ENCODE assay signal across 28 cellular contexts in genomic region chr16:5059386-5060072, GRCh38. TPM values are rescaled to one million over a fixed set of nuclear protein-coding genes. Genes with fewer than 3 reads are reported as not detected.
A peak's percentile ranks its signal among the peaks of the same experiment; 100 is the strongest.
DNase-seq lines count a peak whose midpoint lies in the region; ATAC-seq, FAIRE-seq and TF ChIP-seq lines count a peak whose summit lies in the region.
"Had no signal": no experiment of that assay in that cellular context is flagged by ENCODE, and none has a peak within 500 bp of the region (broad histone marks: within the 10 kb centered on the region; RNA-seq: fewer than 3 reads in every experiment).

No MANE protein-coding gene starts in this region.

- peak overlapping the region; percentile 79 for H3K9ac ChIP-seq in NT2/D1 (ENCODE audit: insufficient read length, low read depth)
- H3K9ac ChIP-seq: BLaER1, KMS-11 had no signal

- TF ChIP-seq CTCF in right atrium auricular region (IDR thresholded peaks at IDR 0.05): no peak
- TF ChIP-seq CTCF in spleen (IDR thresholded peaks at IDR 0.05 in 8 of 11, conservative IDR thresholded peaks at IDR 0.05 in 3 of 11): no peak

- TF ChIP-seq POLR2A in spleen (IDR thresholded peaks at IDR 0.05): no peak

- no peaks in the 10 kb centered on the region for H3K27me3 ChIP-seq in right atrium auricular region
- no peaks in the 10 kb centered on the region for H3K27me3 ChIP-seq in NT2/D1 (ENCODE audit: insufficient read depth, insufficient read length)
- no peaks in the 10 kb centered on the region for H3K27me3 ChIP-seq in spleen (replicated peaks in 1 of 7)
- H3K27me3 ChIP-seq: BLaER1 had no signal

- H3K27ac ChIP-seq in right atrium auricular region (no peak overlapping the region), spleen (peak overlapping the region in 1 of 8 donors; percentile 57)
- H3K27ac ChIP-seq: 22Rv1, BLaER1, KMS-11 had no signal

- 75 to 81% (median 79%) methylated on average over 6 of the region's 6 CpGs for WGBS in spleen, 5 donors

- H3K9me3 ChIP-seq in right atrium auricular region (no peaks in the 10 kb centered on the region), NT2/D1 (ENCODE audit: insufficient read depth, low read length) (no peaks in the 10 kb centered on the region), spleen (no peaks in the 10 kb centered on the region)
- H3K9me3 ChIP-seq: BLaER1, HAP-1 had no signal

- no peaks in the 10 kb centered on the region for H3K36me3 ChIP-seq in right atrium auricular region
- peaks cover 4% of the 10 kb centered on the region for H3K36me3 ChIP-seq in NT2/D1 (ENCODE audit: insufficient read depth, insufficient read length, low read length)
- no peaks in the 10 kb centered on the region for H3K36me3 ChIP-seq in spleen
- H3K36me3 ChIP-seq: BLaER1, HAP-1 had no signal

- intact Hi-C loops in Right ventricle myocardium superior (cut with DNase I): no loop called here
- intact Hi-C loops in spleen (cut with DNase I; ENCODE audit: low total_unique reads): no loop called here

- FAIRE-seq in RCC 7860 (lab: Jason Lieb, UNC): no peak
- FAIRE-seq: G401.6, GM18507 had no signal

- DNase-seq in Right ventricle myocardium superior (peak; percentile 10), right atrium auricular region (ENCODE audit: low spot score) (no peak), NT2/D1 (ENCODE audit: low read depth, low spot score) (peak; percentile 77), iPS-NIHi11 (ENCODE audit: low spot score) (peak; percentile 45), spleen (peak; percentile 20), RCC 7860 (ENCODE audit: low spot score) (no peak), kidney tubule cell (ENCODE audit: low spot score) (no peak)
- DNase-seq: ACHN; Calu3; CD8-positive, alpha-beta memory T cell; DMS153; IMR-90; NCI-H1105 treated with DMSO at 0.1 percent for 48 hours; NCI-H2029 treated with DMSO at 0.1 percent for 48 hours; NCI-H2171; NCI-H345; NCI-H524; NCI-H774; NK-92 treated with Interleukin-12 subunit alpha and Interleukin-12 subunit beta, amount 100 ng/mL, for 24 hours; OCI-M1; SHP77 had no signal

- no peaks in the 10 kb centered on the region for H3K4me1 ChIP-seq in right atrium auricular region
- peaks cover 18% of the 10 kb centered on the region for H3K4me1 ChIP-seq in NT2/D1 (ENCODE audit: insufficient read depth, insufficient read length)
- H3K4me1 ChIP-seq in spleen: peaks cover 0 to 17% (median 4%) of the 10 kb centered on the region in 6 donors
- H3K4me1 ChIP-seq: HAP-1 had no signal

- ATAC-seq in Right ventricle myocardium superior (ENCODE audit: poor library complexity) (no peak), GM18520 (IDR thresholded peaks at IDR 0.05; ENCODE audit: unreplicated experiment) (no peak)

- H3K4me3 ChIP-seq in right atrium auricular region (no peak overlapping the region), NT2/D1 (ENCODE audit: insufficient read length, low read depth) (no peak overlapping the region), spleen (no peak overlapping the region)
- H3K4me3 ChIP-seq: BLaER1, HAP-1 had no signal

RNA-seq across cellular contexts. Expression of gene C16orf89, which starts 6.2 kb away (rescaled TPM):
- 6.1 TPM for total RNA-seq in Right ventricle myocardium superior
- total RNA-seq in right atrium auricular region: 1 to 10 TPM; 5.2 to 5.4 TPM
- total RNA-seq in spleen: 1 to 10 TPM in 4 of 7 donors, under 1 TPM in 2, not detected in 1; 0.34 to 2.5 (median 1.5) TPM
- polyA plus RNA-seq in spleen: 1 to 10 TPM; 1.7 to 5.7 (median 4.0) TPM
- total RNA-seq: Calu3; CD8-positive, alpha-beta memory T cell had no signal
- polyA plus RNA-seq: CD8-positive, alpha-beta memory T cell had no signal

RNA-seq across cellular contexts. Expression of gene ALG1, which starts 12.1 kb away (rescaled TPM):
- total RNA-seq in Right ventricle myocardium superior (8.5 TPM), right atrium auricular region (10 to 100 TPM; 10.5 to 14.3 TPM), spleen (10 to 100 TPM; 18.4 to 46.2 (median 24.8) TPM)
- polyA plus RNA-seq in spleen: 10 to 100 TPM; 13.0 to 18.6 (median 17.0) TPM

RNA-seq across cellular contexts. Expression of gene NAGPA, which starts 25.8 kb away (rescaled TPM):
- 7.1 TPM for total RNA-seq in Right ventricle myocardium superior
- total RNA-seq in right atrium auricular region: 10 to 100 TPM in 1 of 2 donors, 1 to 10 TPM in 1; 8.1 to 12.7 TPM
- 10 to 100 TPM; 16.2 to 41.8 (median 25.4) TPM for total RNA-seq in spleen
- polyA plus RNA-seq in spleen: 10 to 100 TPM; 11.8 to 17.7 (median 14.8) TPM

RNA-seq across cellular contexts. Expression of gene EEF2KMT, which starts 38.1 kb away (rescaled TPM):
- total RNA-seq in Right ventricle myocardium superior (4.8 TPM), right atrium auricular region (1 to 10 TPM; 2.8 to 6.0 TPM), spleen (10 to 100 TPM in 1 of 7 donors, 1 to 10 TPM in 6; 5.8 to 11.7 (median 7.6) TPM)
- 1 to 10 TPM; 4.5 to 7.8 (median 6.7) TPM for polyA plus RNA-seq in spleen

Comparison
In these comparisons a context has a peak if more than half of its experiments do, and no peak if none do; other contexts are left out.
1. DNase-seq: peak in Right ventricle myocardium superior (single experiment), NT2/D1 (single experiment), iPS-NIHi11 (single experiment) and spleen (single experiment); none in right atrium auricular region (single experiment), RCC 7860 (single experiment) and kidney tubule cell (single experiment).